ENCODE assay signal across 7 cellular contexts in the genomic region with DNA sequence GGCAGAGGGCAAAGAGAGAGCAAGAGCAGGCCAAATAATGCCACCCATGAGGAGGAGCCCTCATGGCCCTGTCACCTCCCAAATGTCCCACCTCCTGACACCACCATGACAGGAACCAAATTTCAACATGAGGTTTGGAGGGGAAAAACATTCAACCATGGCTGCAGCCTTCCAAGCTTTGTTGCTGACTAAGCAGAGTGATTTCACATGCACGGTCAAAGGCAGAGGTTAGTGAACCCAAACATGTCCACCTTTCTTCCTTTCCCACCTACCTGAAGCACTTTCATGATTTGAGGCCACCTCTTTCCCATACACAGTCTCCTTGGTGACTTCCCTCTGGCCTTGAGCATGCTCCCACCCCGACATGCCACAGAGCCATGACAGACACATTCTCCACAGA.
"Had no signal": no experiment of that assay in that cellular context is flagged by ENCODE, and none has a peak within 500 bp of the region (broad histone marks: within the 10 kb centered on the region; RNA-seq: fewer than 3 reads in every experiment).

No MANE protein-coding gene starts in this region.

- H3K36me3 Mint-ChIP-seq: IgD-negative memory B cell had no signal

- H3K27ac ChIP-seq: GM23248, HL-60 had no signal

- H3K9ac ChIP-seq: GM23248 had no signal

- H3K27me3 Mint-ChIP-seq: IgD-negative memory B cell had no signal

- DNase-seq: GM23248, GOT3, H7, HCEC 1CT, KG1 had no signal

- H3K4me1 Mint-ChIP-seq: IgD-negative memory B cell had no signal

- H3K9me3 Mint-ChIP-seq: IgD-negative memory B cell had no signal

- H3K4me3 Mint-ChIP-seq: IgD-negative memory B cell had no signal

- H3K27ac Mint-ChIP-seq: IgD-negative memory B cell had no signal

- H3K4me3 ChIP-seq: GM23248 had no signal

- H2AFZ ChIP-seq: GM23248 had no signal
